In genomic region chr3:70086336-70086735, GRCh38 we compare ENCODE assay signal across 19 cellular contexts.
DNase-seq lines count a peak whose midpoint lies in the region; ATAC-seq and TF ChIP-seq lines count a peak whose summit lies in the region.
"Had no signal": no experiment of that assay in that cellular context is flagged by ENCODE, and none has a peak within 500 bp of the region (broad histone marks: within the 10 kb centered on the region; RNA-seq: fewer than 3 reads in every experiment).

No MANE protein-coding gene starts in this region.

- intact Hi-C loops in thyroid gland (cut with DNase I) = no loop called here
- intact Hi-C loops in posterior vena cava (cut with DNase I) = no loop called here

- H3K9ac ChIP-seq in endodermal cell (ENCODE audit: extremely low read depth, low read length, poor library complexity, severe bottlenecking) (no peak overlapping the region), mesendoderm (ENCODE audit: low read length) (no peak overlapping the region)
- H3K9ac ChIP-seq: BLaER1 treated with 17β-estradiol and CSF1 and Interleukin-3, amounts not matched to agents 10 nM and 100 nM had no signal

- H3K4me3 Mint-ChIP-seq in GM23338 (no peak overlapping the region), endodermal cell (no peak overlapping the region), immature natural killer cell (no peak overlapping the region)
- H3K4me3 Mint-ChIP-seq: B cell; CD4-positive, alpha-beta T cell; CD8-positive, alpha-beta T cell had no signal

- H3K4me3 ChIP-seq in GM23338 = no peak overlapping the region
- no peak overlapping the region for H3K4me3 ChIP-seq in endodermal cell (ENCODE audit: low read length)
- no peak overlapping the region for H3K4me3 ChIP-seq in mesendoderm (ENCODE audit: low read length)
- no peak overlapping the region for H3K4me3 ChIP-seq in thyroid gland (replicated peaks in 1 of 3)
- H3K4me3 ChIP-seq: A549; BLaER1 treated with 17β-estradiol and CSF1 and Interleukin-3, amounts not matched to agents 10 nM and 100 nM had no signal

- H3K27me3 ChIP-seq in GM23338 (ENCODE audit: insufficient read depth) (no peaks in the 10 kb centered on the region), endodermal cell (ENCODE audit: control insufficient read depth, insufficient read depth, low read length, poor library complexity, severe bottlenecking) (no peaks in the 10 kb centered on the region), mesendoderm (ENCODE audit: insufficient read depth, low read length, poor library complexity) (no peaks in the 10 kb centered on the region), thyroid gland (no peaks in the 10 kb centered on the region)
- H3K27me3 ChIP-seq: BLaER1 treated with 17β-estradiol and CSF1 and Interleukin-3, amounts not matched to agents 10 nM and 100 nM had no signal

- H3K4me1 ChIP-seq in GM23338 (ENCODE audit: insufficient read depth) = peaks cover 5% of the 10 kb centered on the region
- H3K4me1 ChIP-seq in endodermal cell (ENCODE audit: control insufficient read depth, insufficient read depth, low read length) = no peaks in the 10 kb centered on the region
- H3K4me1 ChIP-seq in mesendoderm (ENCODE audit: control insufficient read depth, low read depth, low read length) = no peaks in the 10 kb centered on the region
- peaks cover 6 to 8% of the 10 kb centered on the region in 2 donors for H3K4me1 ChIP-seq in thyroid gland
- H3K4me1 ChIP-seq: A549, Caco-2 had no signal

- H3K27me3 Mint-ChIP-seq in GM23338 (ENCODE audit: insufficient read depth, low read depth, poor library complexity) (no peaks in the 10 kb centered on the region), endodermal cell (ENCODE audit: insufficient read depth) (no peaks in the 10 kb centered on the region), immature natural killer cell (ENCODE audit: low read depth in 3 of 3) (peaks cover 0 to 1% (median 0%) of the 10 kb centered on the region in 3 donors)

- no peak overlapping the region for H2BK15ac ChIP-seq in mesendoderm (replicated peaks; ENCODE audit: low read depth)

- H3K9me2 ChIP-seq in GM23338 (ENCODE audit: insufficient read depth) = peaks cover 5% of the 10 kb centered on the region; the same call in 1 of the 2 replicates

- H3K9me3 Mint-ChIP-seq in GM23338 (no peaks in the 10 kb centered on the region), endodermal cell (no peaks in the 10 kb centered on the region), immature natural killer cell (peaks cover 0 to 7% (median under 1%) of the 10 kb centered on the region in 6 donors)
- H3K9me3 Mint-ChIP-seq: CD4-positive, alpha-beta T cell; CD8-positive, alpha-beta T cell had no signal

- H3K36me3 ChIP-seq in GM23338 (ENCODE audit: insufficient read depth) (no peaks in the 10 kb centered on the region), endodermal cell (ENCODE audit: control insufficient read depth, insufficient read depth, low read length) (no peaks in the 10 kb centered on the region), mesendoderm (ENCODE audit: control insufficient read depth, insufficient read depth, low read length) (no peaks in the 10 kb centered on the region), thyroid gland (no peaks in the 10 kb centered on the region)
- H3K36me3 ChIP-seq: BLaER1 treated with 17β-estradiol and CSF1 and Interleukin-3, amounts not matched to agents 10 nM and 100 nM had no signal

- H3K56ac ChIP-seq in mesendoderm (ENCODE audit: low read length) = no peak overlapping the region

- no peak for TF ChIP-seq CTCF in GM23338 (conservative IDR thresholded peaks at IDR 0.05; ENCODE audit: low read depth in 2 of 2)
- no peak for TF ChIP-seq CTCF in endodermal cell (conservative IDR thresholded peaks at IDR 0.05)
- no peak for TF ChIP-seq CTCF in thyroid gland (IDR thresholded peaks at IDR 0.05)

- H3K27ac ChIP-seq in GM23338 (ENCODE audit: low read depth) (no peak overlapping the region), endodermal cell (ENCODE audit: low read depth, low read length) (no peak overlapping the region), mesendoderm (ENCODE audit: low read depth, low read length) (no peak overlapping the region), thyroid gland (peak overlapping the region in 2 of 3 donors; percentile 25 to 26)
- H3K27ac ChIP-seq: 22Rv1; A549; BLaER1 treated with 17β-estradiol and CSF1 and Interleukin-3, amounts not matched to agents 10 nM and 100 nM; C4-2B had no signal

- no peak overlapping the region for H2BK120ac ChIP-seq in mesendoderm (ENCODE audit: low read depth, low read length)

- peak overlapping the region; percentile 40; the same call in 1 of the 2 replicates for H2AFZ ChIP-seq in GM23338

- WGBS in endodermal cell (ENCODE audit: insufficient coverage in 1 of 2, insufficient read length in 1 of 2), 2 experiments = 89% methylated on average over 2 of the region's 2 CpGs; no CpG with 5 or more reads in 1 of the 2 experiments
- WGBS in mesendoderm (ENCODE audit: extremely low coverage, insufficient coverage, low lambda C conversion rate) = no CpG with 5 or more reads among the region's 2 CpGs
- 81 to 85% methylated on average over 2 of the region's 2 CpGs for WGBS in thyroid gland, 2 donors

- H3K18ac ChIP-seq in mesendoderm (ENCODE audit: low read length) = peak overlapping the region; percentile 75

- H2AK5ac ChIP-seq in mesendoderm (ENCODE audit: low read length) = no peak overlapping the region

- H3K23ac ChIP-seq in mesendoderm (ENCODE audit: low read length) = no peak overlapping the region

- H4K20me1 ChIP-seq in GM23338 (replicated peaks; ENCODE audit: insufficient read depth) = no peaks in the 10 kb centered on the region
- H4K20me1 ChIP-seq: BLaER1 treated with 17β-estradiol and CSF1 and Interleukin-3, amounts not matched to agents 10 nM and 100 nM had no signal

- ATAC-seq in GM23338 = no peak
- ATAC-seq: A549; CD8-positive, alpha-beta T cell had no signal

- DNase-seq in GM23338 (ENCODE audit: low spot score) = no peak
- DNase-seq in endodermal cell = no peak
- DNase-seq in mesendoderm = peak; percentile 51
- peak; percentile 70 to 73 for DNase-seq in thyroid gland
- no peak for DNase-seq in posterior vena cava (ENCODE audit: low spot score)
- no peak for DNase-seq in NCI-H524 (lab: John Stamatoyannopoulos, UW)
- DNase-seq in immature natural killer cell = no peak
- no peak for DNase-seq in SHP77 (lab: John Stamatoyannopoulos, UW)
- DNase-seq: Caco-2; Calu3; CD4-positive, alpha-beta T cell; CD8-positive, alpha-beta T cell; DMS79 treated with DMSO at 0.1 percent for 48 hours; GF-D8 had no signal

- H3K36me3 Mint-ChIP-seq in GM23338 (ENCODE audit: low read depth) (no peaks in the 10 kb centered on the region), endodermal cell (ENCODE audit: low read depth) (no peaks in the 10 kb centered on the region), immature natural killer cell (no peaks in the 10 kb centered on the region)
- H3K36me3 Mint-ChIP-seq: CD8-positive, alpha-beta T cell had no signal

- TF ChIP-seq POLR2A in thyroid gland (IDR thresholded peaks at IDR 0.05) = no peak

- H3F3A ChIP-seq in GM23338 (replicated peaks; ENCODE audit: low read depth) = no peaks in the 10 kb centered on the region

- peak overlapping the region; percentile 16 for H3K4ac ChIP-seq in mesendoderm (ENCODE audit: low read depth, low read length)

- H3K4me2 ChIP-seq in GM23338 (no peak overlapping the region), mesendoderm (ENCODE audit: low read length) (no peak overlapping the region)
- H3K4me2 ChIP-seq: A549 had no signal

- no peak overlapping the region for H3K27ac Mint-ChIP-seq in GM23338
- H3K27ac Mint-ChIP-seq in endodermal cell = peak overlapping the region; percentile 0
- H3K27ac Mint-ChIP-seq in immature natural killer cell = no peak overlapping the region
- H3K27ac Mint-ChIP-seq: B cell; CD4-positive, alpha-beta T cell; CD8-positive, alpha-beta T cell had no signal

- H3K79me1 ChIP-seq in mesendoderm (ENCODE audit: low read length) = no peaks in the 10 kb centered on the region

- no peak overlapping the region for H4K5ac ChIP-seq in mesendoderm (ENCODE audit: low read length)

- H3K9me3 ChIP-seq in endodermal cell (ENCODE audit: control insufficient read depth, low read length) = no peaks in the 10 kb centered on the region
- H3K9me3 ChIP-seq in thyroid gland = no peaks in the 10 kb centered on the region
- H3K9me3 ChIP-seq: A549; BLaER1 treated with 17β-estradiol and CSF1 and Interleukin-3, amounts not matched to agents 10 nM and 100 nM; Caco-2 had no signal

- no peak overlapping the region for H4K8ac ChIP-seq in mesendoderm (ENCODE audit: low read depth, low read length)

- H3K79me2 ChIP-seq in GM23338 (replicated peaks; ENCODE audit: insufficient read depth) = no peaks in the 10 kb centered on the region
- no peaks in the 10 kb centered on the region for H3K79me2 ChIP-seq in mesendoderm (ENCODE audit: control insufficient read depth, insufficient read depth, low read length)

- H2BK5ac ChIP-seq in mesendoderm (ENCODE audit: low read length) = no peak overlapping the region

- H3K4me1 Mint-ChIP-seq in GM23338 (peaks cover 2% of the 10 kb centered on the region; the same call in 2 of the 3 replicates), endodermal cell (peaks cover 57% of the 10 kb centered on the region), immature natural killer cell (no peaks in the 10 kb centered on the region)
- H3K4me1 Mint-ChIP-seq: B cell had no signal

TF ChIP-seq in GM23338, 12 proteins besides CTCF, POLR2A, EP300 and RAD21 (continues in another document):
- TF ChIP-seq CREB1 (CRISPR knock-in tag; IDR thresholded peaks at IDR 0.05; ENCODE audit: low read depth) (no peak), EZH2phosphoT487 (IDR thresholded peaks at IDR 0.05; ENCODE audit: unreplicated experiment) (no peak)

Comparison
In these comparisons a context has a peak if more than half of its experiments do, and no peak if none do; other contexts are left out.
1. DNase-seq: peak in mesendoderm (single experiment) and thyroid gland (2 of 2); none in GM23338 (single experiment), endodermal cell (single experiment), posterior vena cava (single experiment), NCI-H524 (0 of 2), immature natural killer cell (0 of 3) and SHP77 (0 of 2).
2. H3K27ac ChIP-seq: peak in thyroid gland (2 of 3); none in GM23338 (single experiment), endodermal cell (single experiment) and mesendoderm (single experiment).